ENCODE assay signal across 9 cellular contexts in the genomic region with DNA sequence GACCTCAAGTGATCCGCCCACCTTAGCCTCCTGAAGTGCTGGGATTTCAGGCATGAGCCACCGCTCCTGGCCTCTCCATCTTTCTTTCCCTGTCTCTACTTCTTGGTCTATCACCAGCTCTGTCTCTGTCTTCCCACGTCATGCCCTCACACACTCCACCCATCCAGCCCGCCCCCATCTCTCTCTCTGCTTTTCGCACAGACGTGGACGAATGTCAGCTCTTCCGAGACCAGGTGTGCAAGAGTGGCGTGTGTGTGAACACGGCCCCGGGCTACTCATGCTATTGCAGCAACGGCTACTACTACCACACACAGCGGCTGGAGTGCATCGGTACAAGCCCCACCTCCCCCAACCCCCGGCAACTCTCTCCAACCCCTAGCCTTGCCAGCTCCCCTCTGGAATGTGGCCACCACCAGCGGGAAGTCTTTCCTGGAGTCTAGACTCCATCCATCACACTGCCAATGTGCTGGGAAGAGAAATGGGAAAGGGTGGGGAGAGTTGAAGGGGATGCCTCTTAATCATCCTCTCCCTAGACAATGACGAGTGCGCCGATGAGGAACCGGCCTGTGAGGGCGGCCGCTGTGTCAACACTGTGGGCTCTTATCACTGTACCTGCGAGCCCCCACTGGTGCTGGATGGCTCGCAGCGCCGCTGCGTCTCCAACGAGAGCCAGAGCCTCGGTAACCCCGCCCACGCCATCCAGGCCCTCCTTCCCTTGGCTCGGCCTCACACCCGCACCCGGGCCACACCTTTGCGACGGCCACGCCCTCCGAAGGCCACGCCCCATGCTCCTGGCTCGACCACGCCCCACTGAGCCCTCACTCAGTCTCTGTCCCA. TPM values are rescaled to one million over a fixed set of nuclear protein-coding genes. Genes with fewer than 3 reads are reported as not detected.
A peak's percentile ranks its signal among the peaks of the same experiment; 100 is the strongest.
DNase-seq lines count a peak whose midpoint lies in the region; ATAC-seq lines count a peak whose summit lies in the region.
"Had no signal": no experiment of that assay in that cellular context is flagged by ENCODE, and none has a peak within 500 bp of the region (broad histone marks: within the 10 kb centered on the region; RNA-seq: fewer than 3 reads in every experiment).

No MANE protein-coding gene starts in this region.

- H3K27ac Mint-ChIP-seq in activated naive CD8-positive, alpha-beta T cell treated with anti-CD3 and anti-CD28 coated beads for 36 hours: no peak overlapping the region
- H3K27ac Mint-ChIP-seq: IgD-negative memory B cell had no signal

- ATAC-seq in GM21528 (IDR thresholded peaks at IDR 0.05; ENCODE audit: low FRiP score, unreplicated experiment) (no peak), GM19023 (IDR thresholded peaks at IDR 0.05; ENCODE audit: unreplicated experiment) (no peak)

- DNase-seq in ELR (ENCODE audit: low read depth) (peak; percentile 23), NCI-H2029 (lab: John Stamatoyannopoulos, UW) (peak; percentile 96), left kidney (ENCODE audit: low read depth, low spot score) (peak; percentile 80)
- peak; percentile 35 for DNase-seq in activated naive CD8-positive, alpha-beta T cell treated with anti-CD3 and anti-CD28 coated beads for 36 hours
- DNase-seq in stimulated activated naive CD4-positive, alpha-beta T cell treated with Interleukin-2 at 50 U/mL for 16 hours (lab: John Stamatoyannopoulos, UW): no peak
- no peak for DNase-seq in stimulated activated CD4-positive, alpha-beta T cell treated with anti-CD3 and anti-CD28 coated beads, Interleukin-12 subunit alpha, Interleukin-12 subunit beta, amount 100 ng/mL, for 4 hours

- H3K36me3 Mint-ChIP-seq in activated naive CD8-positive, alpha-beta T cell treated with anti-CD3 and anti-CD28 coated beads for 36 hours: peaks cover 35% of the 10 kb centered on the region

- peaks cover 13% of the 10 kb centered on the region for H3K4me1 Mint-ChIP-seq in activated naive CD8-positive, alpha-beta T cell treated with anti-CD3 and anti-CD28 coated beads for 36 hours

- H3K4me3 Mint-ChIP-seq in activated naive CD8-positive, alpha-beta T cell treated with anti-CD3 and anti-CD28 coated beads for 36 hours: no peak overlapping the region
- H3K4me3 Mint-ChIP-seq: IgD-negative memory B cell had no signal

- no peaks in the 10 kb centered on the region for H3K27me3 Mint-ChIP-seq in activated naive CD8-positive, alpha-beta T cell treated with anti-CD3 and anti-CD28 coated beads for 36 hours
- H3K27me3 Mint-ChIP-seq: IgD-negative memory B cell had no signal

- H3K9me3 Mint-ChIP-seq in activated naive CD8-positive, alpha-beta T cell treated with anti-CD3 and anti-CD28 coated beads for 36 hours: no peaks in the 10 kb centered on the region
- H3K9me3 Mint-ChIP-seq: IgD-negative memory B cell had no signal

RNA-seq across cellular contexts. Expression of a gene that starts 22.5 kb away (rescaled TPM):
- 100 to 1,000 TPM in 1 of 2 experiments, 10 to 100 TPM in 1; 99.3 to 102 TPM for total RNA-seq in activated naive CD8-positive, alpha-beta T cell treated with anti-CD3 and anti-CD28 coated beads for 36 hours

RNA-seq across cellular contexts. Expression of a gene that starts 46.9 kb away (rescaled TPM):
- total RNA-seq in activated naive CD8-positive, alpha-beta T cell treated with anti-CD3 and anti-CD28 coated beads for 36 hours: 10 to 100 TPM; 71.1 to 74.5 TPM

Comparison
In these comparisons a context has a peak if more than half of its experiments do, and no peak if none do; other contexts are left out.
1. DNase-seq: peak in ELR (single experiment), NCI-H2029 (single experiment), activated naive CD8-positive, alpha-beta T cell treated with anti-CD3 and anti-CD28 coated beads for 36 hours (single experiment) and left kidney (single experiment); none in stimulated activated naive CD4-positive, alpha-beta T cell treated with Interleukin-2 at 50 U/mL for 16 hours (single experiment) and stimulated activated CD4-positive, alpha-beta T cell treated with anti-CD3 and anti-CD28 coated beads, Interleukin-12 subunit alpha, Interleukin-12 subunit beta, amount 100 ng/mL, for 4 hours (single experiment).